1 cellular context compared by ENCODE assay signal in the genomic region with DNA sequence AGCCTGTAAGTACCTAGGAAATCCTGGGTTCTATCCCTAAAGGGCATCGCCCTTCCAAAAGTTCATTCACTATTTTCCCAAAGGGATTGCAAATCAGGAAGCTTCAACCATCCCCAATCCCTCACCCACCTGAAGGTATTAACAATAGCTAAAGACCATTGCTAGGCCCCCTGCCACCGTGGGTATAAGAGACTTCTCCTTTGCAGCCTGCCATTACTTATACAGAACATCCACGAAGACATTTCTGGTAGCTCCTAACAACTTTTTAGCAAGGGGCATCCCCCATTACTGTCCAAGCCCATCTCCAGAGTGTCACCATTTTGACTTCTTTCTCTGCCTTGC.
TF ChIP-seq lines count a peak whose summit lies in the region.

No MANE protein-coding gene starts in this region.

TF ChIP-seq in K562, 482 proteins besides CTCF, POLR2A, EP300 and RAD21 (continued from another document and continues in another):
- TF ChIP-seq, protein P1, sequence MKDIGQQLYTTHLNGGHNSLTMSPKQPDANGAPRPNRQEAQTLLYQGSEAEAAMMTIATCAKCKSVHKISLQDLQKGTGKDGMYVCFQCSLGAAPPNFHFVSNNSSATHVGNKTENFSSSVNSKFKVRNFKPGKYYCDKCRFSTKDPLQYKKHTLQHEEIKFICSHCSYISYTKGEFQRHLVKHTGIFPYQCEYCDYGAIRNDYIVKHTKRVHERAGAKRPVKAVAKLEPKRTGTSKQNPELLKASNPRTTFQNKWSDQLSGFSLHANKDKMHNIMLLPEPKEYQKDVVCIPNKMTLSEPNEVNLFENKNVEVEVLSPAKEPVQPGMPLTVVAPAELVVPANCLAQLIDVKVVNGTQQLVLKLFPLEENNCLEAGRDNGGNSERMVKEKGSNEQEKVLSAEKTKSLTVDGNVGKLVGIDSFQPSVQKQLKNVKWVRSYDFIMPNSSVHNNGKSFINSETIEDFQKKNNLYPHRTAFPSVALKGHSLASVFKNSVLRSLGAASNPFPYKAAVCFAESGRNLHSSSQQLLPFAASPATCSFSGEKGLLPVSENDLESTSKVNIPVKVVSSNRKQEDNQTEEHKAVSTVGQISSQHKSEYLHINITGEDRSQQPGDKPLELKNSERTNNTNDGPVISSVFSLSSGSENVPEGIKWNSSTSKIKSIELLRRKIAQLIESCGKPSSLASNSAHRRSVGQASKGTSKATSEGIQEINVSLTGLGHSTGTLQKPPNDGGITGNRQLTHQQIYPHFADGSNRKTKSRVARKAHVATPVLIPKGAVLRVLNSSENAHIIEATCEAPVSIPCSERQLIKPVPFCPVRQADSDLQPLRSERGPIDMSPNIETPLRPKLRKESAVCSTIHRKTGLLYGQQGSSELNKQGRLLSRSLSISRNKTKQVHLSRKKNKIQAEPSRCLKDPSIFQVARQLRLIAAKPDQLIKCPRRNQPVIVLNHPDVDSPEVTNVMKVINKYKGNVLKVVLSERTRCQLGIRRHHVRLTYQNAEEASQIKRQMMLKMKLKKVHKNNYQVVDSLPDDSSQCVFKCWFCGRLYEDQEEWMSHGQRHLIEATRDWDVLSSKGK (CRISPR knock-in tag; IDR thresholded peaks at IDR 0.05), result no peak
- TF ChIP-seq, protein P2, sequence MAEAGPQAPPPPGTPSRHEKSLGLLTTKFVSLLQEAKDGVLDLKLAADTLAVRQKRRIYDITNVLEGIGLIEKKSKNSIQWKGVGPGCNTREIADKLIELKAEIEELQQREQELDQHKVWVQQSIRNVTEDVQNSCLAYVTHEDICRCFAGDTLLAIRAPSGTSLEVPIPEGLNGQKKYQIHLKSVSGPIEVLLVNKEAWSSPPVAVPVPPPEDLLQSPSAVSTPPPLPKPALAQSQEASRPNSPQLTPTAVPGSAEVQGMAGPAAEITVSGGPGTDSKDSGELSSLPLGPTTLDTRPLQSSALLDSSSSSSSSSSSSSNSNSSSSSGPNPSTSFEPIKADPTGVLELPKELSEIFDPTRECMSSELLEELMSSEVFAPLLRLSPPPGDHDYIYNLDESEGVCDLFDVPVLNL (CRISPR knock-in tag; IDR thresholded peaks at IDR 0.05; ENCODE audit: low read depth), result no peak
- no peak for TF ChIP-seq LEF1 (IDR thresholded peaks at IDR 0.05)
- no peak for TF ChIP-seq CBX8 (IDR thresholded peaks at IDR 0.05; ENCODE audit: borderline replicate concordance, extremely low read depth, low read depth, low read length, poor library complexity, severe bottlenecking)
- TF ChIP-seq ZNF77 (CRISPR knock-in tag; IDR thresholded peaks at IDR 0.05), result no peak
- TF ChIP-seq NCOA6 (IDR thresholded peaks at IDR 0.05), result no peak
- no peak for TF ChIP-seq ZNF23 (CRISPR knock-in tag; IDR thresholded peaks at IDR 0.05)
- 0 out of 2 replicates have a peak, but pooled peaks have one; percentile 46 for TF ChIP-seq PTRF (tag; IDR thresholded peaks at IDR 0.05)
- no peak for TF ChIP-seq SPI1 (IDR thresholded peaks at IDR 0.05; ENCODE audit: borderline replicate concordance, low read depth, low read length)
- TF ChIP-seq TBL1XR1 (IDR thresholded peaks at IDR 0.05; ENCODE audit: low read length in 2 of 2), result no peak
- TF ChIP-seq RBM15 (IDR thresholded peaks at IDR 0.05; ENCODE audit: insufficient read depth, low read length), result no peak
- TF ChIP-seq, protein P3, sequence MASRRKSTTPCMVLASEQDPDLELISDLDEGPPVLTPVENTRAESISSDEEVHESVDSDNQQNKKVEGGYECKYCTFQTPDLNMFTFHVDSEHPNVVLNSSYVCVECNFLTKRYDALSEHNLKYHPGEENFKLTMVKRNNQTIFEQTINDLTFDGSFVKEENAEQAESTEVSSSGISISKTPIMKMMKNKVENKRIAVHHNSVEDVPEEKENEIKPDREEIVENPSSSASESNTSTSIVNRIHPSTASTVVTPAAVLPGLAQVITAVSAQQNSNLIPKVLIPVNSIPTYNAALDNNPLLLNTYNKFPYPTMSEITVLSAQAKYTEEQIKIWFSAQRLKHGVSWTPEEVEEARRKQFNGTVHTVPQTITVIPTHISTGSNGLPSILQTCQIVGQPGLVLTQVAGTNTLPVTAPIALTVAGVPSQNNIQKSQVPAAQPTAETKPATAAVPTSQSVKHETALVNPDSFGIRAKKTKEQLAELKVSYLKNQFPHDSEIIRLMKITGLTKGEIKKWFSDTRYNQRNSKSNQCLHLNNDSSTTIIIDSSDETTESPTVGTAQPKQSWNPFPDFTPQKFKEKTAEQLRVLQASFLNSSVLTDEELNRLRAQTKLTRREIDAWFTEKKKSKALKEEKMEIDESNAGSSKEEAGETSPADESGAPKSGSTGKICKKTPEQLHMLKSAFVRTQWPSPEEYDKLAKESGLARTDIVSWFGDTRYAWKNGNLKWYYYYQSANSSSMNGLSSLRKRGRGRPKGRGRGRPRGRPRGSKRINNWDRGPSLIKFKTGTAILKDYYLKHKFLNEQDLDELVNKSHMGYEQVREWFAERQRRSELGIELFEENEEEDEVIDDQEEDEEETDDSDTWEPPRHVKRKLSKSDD (conservative IDR thresholded peaks at IDR 0.05; ENCODE audit: low read length), result no peak
- TF ChIP-seq ZNF282 (CRISPR knock-in tag; IDR thresholded peaks at IDR 0.05), result no peak
- TF ChIP-seq, protein P4, sequence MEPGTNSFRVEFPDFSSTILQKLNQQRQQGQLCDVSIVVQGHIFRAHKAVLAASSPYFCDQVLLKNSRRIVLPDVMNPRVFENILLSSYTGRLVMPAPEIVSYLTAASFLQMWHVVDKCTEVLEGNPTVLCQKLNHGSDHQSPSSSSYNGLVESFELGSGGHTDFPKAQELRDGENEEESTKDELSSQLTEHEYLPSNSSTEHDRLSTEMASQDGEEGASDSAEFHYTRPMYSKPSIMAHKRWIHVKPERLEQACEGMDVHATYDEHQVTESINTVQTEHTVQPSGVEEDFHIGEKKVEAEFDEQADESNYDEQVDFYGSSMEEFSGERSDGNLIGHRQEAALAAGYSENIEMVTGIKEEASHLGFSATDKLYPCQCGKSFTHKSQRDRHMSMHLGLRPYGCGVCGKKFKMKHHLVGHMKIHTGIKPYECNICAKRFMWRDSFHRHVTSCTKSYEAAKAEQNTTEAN (CRISPR knock-in tag; IDR thresholded peaks at IDR 0.05), result no peak
- no peak for TF ChIP-seq POLR2H (tag; IDR thresholded peaks at IDR 0.05; ENCODE audit: low read depth)
- TF ChIP-seq BACH1 (tag; IDR thresholded peaks at IDR 0.05), result no peak
- TF ChIP-seq, protein P5, sequence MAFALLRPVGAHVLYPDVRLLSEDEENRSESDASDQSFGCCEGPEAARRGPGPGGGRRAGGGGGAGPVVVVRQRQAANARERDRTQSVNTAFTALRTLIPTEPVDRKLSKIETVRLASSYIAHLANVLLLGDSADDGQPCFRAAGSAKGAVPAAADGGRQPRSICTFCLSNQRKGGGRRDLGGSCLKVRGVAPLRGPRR (CRISPR knock-in tag; IDR thresholded peaks at IDR 0.05), result no peak
- TF ChIP-seq YY1 (IDR thresholded peaks at IDR 0.05; ENCODE audit: borderline replicate concordance in 1 of 3, control insufficient read depth in 1 of 3, extremely low read depth in 1 of 3, insufficient read depth in 3 of 3, insufficient read length in 1 of 3, insufficient replicate concordance in 2 of 3, low read depth in 1 of 3, low read length in 2 of 3), result peak in 1 of 3 experiments; percentile 9
- TF ChIP-seq TAF7 (tag; IDR thresholded peaks at IDR 0.05), result no peak
- no peak for TF ChIP-seq RFX1 (IDR thresholded peaks at IDR 0.05)
- TF ChIP-seq GATA2 (CRISPR knock-in tag; IDR thresholded peaks at IDR 0.05), result no peak
- TF ChIP-seq, protein P6, sequence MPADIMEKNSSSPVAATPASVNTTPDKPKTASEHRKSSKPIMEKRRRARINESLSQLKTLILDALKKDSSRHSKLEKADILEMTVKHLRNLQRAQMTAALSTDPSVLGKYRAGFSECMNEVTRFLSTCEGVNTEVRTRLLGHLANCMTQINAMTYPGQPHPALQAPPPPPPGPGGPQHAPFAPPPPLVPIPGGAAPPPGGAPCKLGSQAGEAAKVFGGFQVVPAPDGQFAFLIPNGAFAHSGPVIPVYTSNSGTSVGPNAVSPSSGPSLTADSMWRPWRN (IDR thresholded peaks at IDR 0.05; ENCODE audit: low read depth), result no peak
- TF ChIP-seq POLR2AphosphoS2 (IDR thresholded peaks at IDR 0.05; ENCODE audit: low read length), result no peak
- peak; percentile 26; the same call in 1 of the 2 replicates for TF ChIP-seq ELF1 (tag; IDR thresholded peaks at IDR 0.05)
- TF ChIP-seq, protein P7, sequence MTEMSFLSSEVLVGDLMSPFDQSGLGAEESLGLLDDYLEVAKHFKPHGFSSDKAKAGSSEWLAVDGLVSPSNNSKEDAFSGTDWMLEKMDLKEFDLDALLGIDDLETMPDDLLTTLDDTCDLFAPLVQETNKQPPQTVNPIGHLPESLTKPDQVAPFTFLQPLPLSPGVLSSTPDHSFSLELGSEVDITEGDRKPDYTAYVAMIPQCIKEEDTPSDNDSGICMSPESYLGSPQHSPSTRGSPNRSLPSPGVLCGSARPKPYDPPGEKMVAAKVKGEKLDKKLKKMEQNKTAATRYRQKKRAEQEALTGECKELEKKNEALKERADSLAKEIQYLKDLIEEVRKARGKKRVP (CRISPR knock-in tag; IDR thresholded peaks at IDR 0.05), result no peak
- TF ChIP-seq CREB1 (IDR thresholded peaks at IDR 0.05), result no peak
- no peak for TF ChIP-seq CREB1 (CRISPR knock-in tag; IDR thresholded peaks at IDR 0.05)
- TF ChIP-seq SMARCB1 (IDR thresholded peaks at IDR 0.05; ENCODE audit: insufficient read length, low read depth), result no peak
- TF ChIP-seq, protein P8, sequence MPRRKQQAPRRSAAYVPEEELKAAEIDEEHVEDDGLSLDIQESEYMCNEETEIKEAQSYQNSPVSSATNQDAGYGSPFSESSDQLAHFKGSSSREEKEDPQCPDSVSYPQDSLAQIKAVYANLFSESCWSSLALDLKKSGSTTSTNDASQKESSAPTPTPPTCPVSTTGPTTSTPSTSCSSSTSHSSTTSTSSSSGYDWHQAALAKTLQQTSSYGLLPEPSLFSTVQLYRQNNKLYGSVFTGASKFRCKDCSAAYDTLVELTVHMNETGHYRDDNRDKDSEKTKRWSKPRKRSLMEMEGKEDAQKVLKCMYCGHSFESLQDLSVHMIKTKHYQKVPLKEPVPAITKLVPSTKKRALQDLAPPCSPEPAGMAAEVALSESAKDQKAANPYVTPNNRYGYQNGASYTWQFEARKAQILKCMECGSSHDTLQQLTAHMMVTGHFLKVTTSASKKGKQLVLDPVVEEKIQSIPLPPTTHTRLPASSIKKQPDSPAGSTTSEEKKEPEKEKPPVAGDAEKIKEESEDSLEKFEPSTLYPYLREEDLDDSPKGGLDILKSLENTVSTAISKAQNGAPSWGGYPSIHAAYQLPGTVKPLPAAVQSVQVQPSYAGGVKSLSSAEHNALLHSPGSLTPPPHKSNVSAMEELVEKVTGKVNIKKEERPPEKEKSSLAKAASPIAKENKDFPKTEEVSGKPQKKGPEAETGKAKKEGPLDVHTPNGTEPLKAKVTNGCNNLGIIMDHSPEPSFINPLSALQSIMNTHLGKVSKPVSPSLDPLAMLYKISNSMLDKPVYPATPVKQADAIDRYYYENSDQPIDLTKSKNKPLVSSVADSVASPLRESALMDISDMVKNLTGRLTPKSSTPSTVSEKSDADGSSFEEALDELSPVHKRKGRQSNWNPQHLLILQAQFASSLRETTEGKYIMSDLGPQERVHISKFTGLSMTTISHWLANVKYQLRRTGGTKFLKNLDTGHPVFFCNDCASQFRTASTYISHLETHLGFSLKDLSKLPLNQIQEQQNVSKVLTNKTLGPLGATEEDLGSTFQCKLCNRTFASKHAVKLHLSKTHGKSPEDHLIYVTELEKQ (CRISPR knock-in tag; IDR thresholded peaks at IDR 0.05), result no peak
- no peak for TF ChIP-seq ZNF232 (CRISPR knock-in tag; IDR thresholded peaks at IDR 0.05)
- TF ChIP-seq, protein P9, sequence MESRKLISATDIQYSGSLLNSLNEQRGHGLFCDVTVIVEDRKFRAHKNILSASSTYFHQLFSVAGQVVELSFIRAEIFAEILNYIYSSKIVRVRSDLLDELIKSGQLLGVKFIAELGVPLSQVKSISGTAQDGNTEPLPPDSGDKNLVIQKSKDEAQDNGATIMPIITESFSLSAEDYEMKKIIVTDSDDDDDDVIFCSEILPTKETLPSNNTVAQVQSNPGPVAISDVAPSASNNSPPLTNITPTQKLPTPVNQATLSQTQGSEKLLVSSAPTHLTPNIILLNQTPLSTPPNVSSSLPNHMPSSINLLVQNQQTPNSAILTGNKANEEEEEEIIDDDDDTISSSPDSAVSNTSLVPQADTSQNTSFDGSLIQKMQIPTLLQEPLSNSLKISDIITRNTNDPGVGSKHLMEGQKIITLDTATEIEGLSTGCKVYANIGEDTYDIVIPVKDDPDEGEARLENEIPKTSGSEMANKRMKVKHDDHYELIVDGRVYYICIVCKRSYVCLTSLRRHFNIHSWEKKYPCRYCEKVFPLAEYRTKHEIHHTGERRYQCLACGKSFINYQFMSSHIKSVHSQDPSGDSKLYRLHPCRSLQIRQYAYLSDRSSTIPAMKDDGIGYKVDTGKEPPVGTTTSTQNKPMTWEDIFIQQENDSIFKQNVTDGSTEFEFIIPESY (CRISPR knock-in tag; IDR thresholded peaks at IDR 0.05), result no peak
- TF ChIP-seq ETV6 (IDR thresholded peaks at IDR 0.05; ENCODE audit: borderline replicate concordance in 1 of 2, low read depth in 2 of 2, low read length in 1 of 2), result 0 out of 4 replicates have a peak, but pooled peaks of 1 of the 2 experiments have one; percentile 5
- TF ChIP-seq ETV6 (CRISPR knock-in tag; IDR thresholded peaks at IDR 0.05; ENCODE audit: borderline replicate concordance), result no peak
- no peak for TF ChIP-seq TEAD2 (tag; IDR thresholded peaks at IDR 0.05)
- no peak for TF ChIP-seq KDM4B (IDR thresholded peaks at IDR 0.05; ENCODE audit: borderline replicate concordance in 2 of 2, low read depth in 1 of 2)
